In the genomic region with DNA sequence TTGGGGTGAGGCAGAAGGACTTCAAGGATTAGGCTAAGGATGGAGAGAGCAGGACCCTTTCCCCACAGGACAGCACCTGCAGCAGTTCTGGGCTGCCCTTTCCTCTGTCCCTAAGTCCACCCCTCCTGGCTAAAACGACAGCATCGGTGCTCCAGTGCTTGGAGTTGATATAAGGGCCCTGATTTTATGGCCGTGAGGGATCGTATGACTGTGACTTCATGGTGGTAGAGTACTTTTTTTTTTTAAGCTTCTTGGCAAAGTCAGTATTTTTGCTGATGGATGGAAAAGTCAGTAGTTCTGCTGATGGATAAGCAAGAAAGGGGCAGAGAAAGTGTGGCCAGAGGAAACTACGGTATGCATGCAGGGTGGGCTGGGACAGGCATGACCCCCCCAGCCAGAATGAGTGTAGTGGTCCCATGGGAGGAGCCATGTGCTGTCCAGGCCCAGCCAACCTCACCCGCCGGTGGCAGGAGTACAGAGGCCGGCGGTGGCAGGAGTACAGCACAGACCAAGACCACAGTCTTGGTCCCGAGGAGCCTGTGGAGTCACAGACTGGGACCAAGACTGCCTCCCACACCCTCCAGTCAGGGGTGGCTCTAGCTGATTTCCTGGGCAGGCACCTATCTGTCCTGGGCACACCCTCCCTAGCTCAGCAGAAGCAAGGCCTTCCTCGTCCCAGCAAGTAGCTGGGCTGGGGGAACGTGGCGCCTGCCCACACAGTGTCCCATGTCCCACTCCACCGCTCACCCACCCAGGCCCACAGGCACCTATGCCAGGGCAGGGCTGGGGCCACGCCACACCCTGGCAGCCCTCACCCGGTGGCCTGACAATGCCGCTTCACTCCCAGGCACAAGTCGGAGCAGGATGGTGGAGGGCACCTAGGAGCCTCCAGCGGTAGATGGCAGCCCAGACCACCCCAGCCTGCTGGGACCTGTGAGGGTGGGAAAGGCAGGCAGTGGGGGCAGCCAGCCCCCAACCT, we compare ENCODE assay signal across 9 cellular contexts. TPM values are rescaled to one million over a fixed set of nuclear protein-coding genes. Genes with fewer than 3 reads are reported as not detected.
DNase-seq lines count a peak whose midpoint lies in the region; ATAC-seq and TF ChIP-seq lines count a peak whose summit lies in the region.
"Had no signal": no experiment of that assay in that cellular context is flagged by ENCODE, and none has a peak within 500 bp of the region (broad histone marks: within the 10 kb centered on the region; RNA-seq: fewer than 3 reads in every experiment).

No MANE protein-coding gene starts in this region.

- POLR2A ChIA-PET in activated CD8-positive, alpha-beta T cell treated with anti-CD3 and anti-CD28 coated beads, Interleukin-2, amount 10 ng/mL, durations not matched to agents 7 days and 5 days (lab: Charles Lee): interaction anchor here (0.7 to 4.6 kb wide), 7 partner anchors 15 to 126 kb away, joined by 3 to 55 read pairs (median 4); a partner anchor contains a TSS

- ATAC-seq in activated CD8-positive, alpha-beta T cell treated with anti-CD3 and anti-CD28 coated beads, Interleukin-2, amount 10 ng/mL, durations not matched to agents 7 days and 5 days: no peak
- ATAC-seq in mucosa of descending colon: peak; percentile 6
- ATAC-seq in HG02798 (IDR thresholded peaks at IDR 0.05; ENCODE audit: poor library complexity, unreplicated experiment): no peak

- peaks cover 100% of the 10 kb centered on the region for H3K4me1 Mint-ChIP-seq in activated CD8-positive, alpha-beta T cell treated with anti-CD3 and anti-CD28 coated beads, Interleukin-2, amount 10 ng/mL, durations not matched to agents 7 days and 5 days (ENCODE audit: low read depth)

- H3K4me3 ChIP-seq in mucosa of descending colon: no peak overlapping the region

- peaks cover 49% of the 10 kb centered on the region for H3K36me3 Mint-ChIP-seq in activated CD8-positive, alpha-beta T cell treated with anti-CD3 and anti-CD28 coated beads, Interleukin-2, amount 10 ng/mL, durations not matched to agents 7 days and 5 days (ENCODE audit: low read depth)

- CTCF ChIA-PET in activated CD8-positive, alpha-beta T cell treated with anti-CD3 and anti-CD28 coated beads, Interleukin-2, amount 10 ng/mL, durations not matched to agents 7 days and 5 days (lab: Charles Lee): interaction anchor here (3.3 to 15.3 kb wide), 4 partner anchors 16 to 48 kb away, joined by 16 to 190 read pairs (median 40); a partner anchor contains a TSS

- peak overlapping the region; percentile 3 for H3K4me3 Mint-ChIP-seq in activated CD8-positive, alpha-beta T cell treated with anti-CD3 and anti-CD28 coated beads, Interleukin-2, amount 10 ng/mL, durations not matched to agents 7 days and 5 days
- H3K4me3 Mint-ChIP-seq: endodermal cell had no signal

- TF ChIP-seq CTCF in mucosa of descending colon (IDR thresholded peaks at IDR 0.05): no peak

- no peaks in the 10 kb centered on the region for H3K27me3 Mint-ChIP-seq in activated CD8-positive, alpha-beta T cell treated with anti-CD3 and anti-CD28 coated beads, Interleukin-2, amount 10 ng/mL, durations not matched to agents 7 days and 5 days (ENCODE audit: low read depth)

- no peaks in the 10 kb centered on the region for H3K36me3 ChIP-seq in mucosa of descending colon (ENCODE audit: low read depth)

- DNase-seq in DMS53 treated with DMSO at 0.1 percent for 48 hours (lab: John Stamatoyannopoulos, UW; ENCODE audit: unreplicated experiment) (peak; percentile 9), HUDEP-2 (lab: John Stamatoyannopoulos, UW; ENCODE audit: unreplicated experiment in 76 of 76) (peak in 73 of 76 experiments; percentile 13 to 83 (median 70)), mucosa of descending colon (no peak), NCI-H2227 treated with DMSO at 0.1 percent for 48 hours (lab: John Stamatoyannopoulos, UW) (no peak), NCI-H345 (lab: John Stamatoyannopoulos, UW) (no peak)
- DNase-seq in activated CD8-positive, alpha-beta T cell treated with anti-CD3 and anti-CD28 coated beads, Interleukin-2, amount 10 ng/mL, durations not matched to agents 7 days and 5 days: no peak
- DNase-seq: activated gamma-delta T cell treated with Interleukin-2 at 50 U/mL for 16 hours, endodermal cell had no signal

- H3K27ac Mint-ChIP-seq in activated CD8-positive, alpha-beta T cell treated with anti-CD3 and anti-CD28 coated beads, Interleukin-2, amount 10 ng/mL, durations not matched to agents 7 days and 5 days: peak overlapping the region; percentile 91
- H3K27ac Mint-ChIP-seq: endodermal cell had no signal

- peaks cover 27% of the 10 kb centered on the region for H3K4me1 ChIP-seq in mucosa of descending colon (ENCODE audit: low read depth)

- intact Hi-C loops in mucosa of descending colon (cut with DNase I, micrococcal nuclease): no loop called here

- H3K9me3 ChIP-seq in mucosa of descending colon: no peaks in the 10 kb centered on the region

- no peaks in the 10 kb centered on the region for H3K9me3 Mint-ChIP-seq in activated CD8-positive, alpha-beta T cell treated with anti-CD3 and anti-CD28 coated beads, Interleukin-2, amount 10 ng/mL, durations not matched to agents 7 days and 5 days (ENCODE audit: insufficient read depth)
- H3K9me3 Mint-ChIP-seq: endodermal cell had no signal

RNA-seq across cellular contexts. Expression of a gene that starts 46.3 kb away (rescaled TPM):
- total RNA-seq in activated CD8-positive, alpha-beta T cell treated with anti-CD3 and anti-CD28 coated beads, Interleukin-2, amount 10 ng/mL, durations not matched to agents 7 days and 5 days: 100 to 1,000 TPM; 147 to 153 TPM
- total RNA-seq in mucosa of descending colon: 10 to 100 TPM; 30.1 to 62.1 (median 56.6) TPM

Comparison
In these comparisons a context has a peak if more than half of its experiments do, and no peak if none do; other contexts are left out.
1. DNase-seq: peak in DMS53 treated with DMSO at 0.1 percent for 48 hours (single experiment) and HUDEP-2 (73 of 76); none in activated CD8-positive, alpha-beta T cell treated with anti-CD3 and anti-CD28 coated beads, Interleukin-2, amount 10 ng/mL, durations not matched to agents 7 days and 5 days (single experiment), mucosa of descending colon (0 of 3), NCI-H2227 treated with DMSO at 0.1 percent for 48 hours (single experiment) and NCI-H345 (single experiment).